ENCODE assay signal across 1 cellular context in genomic region chr18:49051323-49051967, GRCh38.
TF ChIP-seq lines count a peak whose summit lies in the region.

No MANE protein-coding gene starts in this region.

TF ChIP-seq in SK-N-SH, 30 proteins besides CTCF, POLR2A, EP300 and RAD21 (continued from another document):
- no peak for TF ChIP-seq FOXM1 (IDR thresholded peaks at IDR 0.05; ENCODE audit: low read depth)
- TF ChIP-seq POLR2AphosphoS5 (IDR thresholded peaks at IDR 0.05; ENCODE audit: low read depth, low read length): no peak
- no peak for TF ChIP-seq RCOR1 (IDR thresholded peaks at IDR 0.05; ENCODE audit: low read length)
- TF ChIP-seq, protein P1, sequence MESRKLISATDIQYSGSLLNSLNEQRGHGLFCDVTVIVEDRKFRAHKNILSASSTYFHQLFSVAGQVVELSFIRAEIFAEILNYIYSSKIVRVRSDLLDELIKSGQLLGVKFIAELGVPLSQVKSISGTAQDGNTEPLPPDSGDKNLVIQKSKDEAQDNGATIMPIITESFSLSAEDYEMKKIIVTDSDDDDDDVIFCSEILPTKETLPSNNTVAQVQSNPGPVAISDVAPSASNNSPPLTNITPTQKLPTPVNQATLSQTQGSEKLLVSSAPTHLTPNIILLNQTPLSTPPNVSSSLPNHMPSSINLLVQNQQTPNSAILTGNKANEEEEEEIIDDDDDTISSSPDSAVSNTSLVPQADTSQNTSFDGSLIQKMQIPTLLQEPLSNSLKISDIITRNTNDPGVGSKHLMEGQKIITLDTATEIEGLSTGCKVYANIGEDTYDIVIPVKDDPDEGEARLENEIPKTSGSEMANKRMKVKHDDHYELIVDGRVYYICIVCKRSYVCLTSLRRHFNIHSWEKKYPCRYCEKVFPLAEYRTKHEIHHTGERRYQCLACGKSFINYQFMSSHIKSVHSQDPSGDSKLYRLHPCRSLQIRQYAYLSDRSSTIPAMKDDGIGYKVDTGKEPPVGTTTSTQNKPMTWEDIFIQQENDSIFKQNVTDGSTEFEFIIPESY (IDR thresholded peaks at IDR 0.05; ENCODE audit: borderline replicate concordance, low read depth): no peak
- TF ChIP-seq EZH2phosphoT487 (IDR thresholded peaks at IDR 0.05; ENCODE audit: borderline replicate concordance, low read depth): no peak
- no peak for TF ChIP-seq TEAD4 (IDR thresholded peaks at IDR 0.05; ENCODE audit: borderline replicate concordance, insufficient read depth)
- no peak for TF ChIP-seq GATA2 (CRISPR knock-in tag; IDR thresholded peaks at IDR 0.05)
- TF ChIP-seq RXRA (IDR thresholded peaks at IDR 0.05; ENCODE audit: borderline replicate concordance, low read depth): no peak
TF ChIP-seq in SK-N-SH: peak in this region for 0.
